Comparison of ENCODE assay signal across 18 cellular contexts in genomic region chr17:61537264-61537771, GRCh38.
"Had no signal": no experiment of that assay in that cellular context is flagged by ENCODE, and none has a peak within 500 bp of the region (broad histone marks: within the 10 kb centered on the region; RNA-seq: fewer than 3 reads in every experiment).

No MANE protein-coding gene starts in this region.

- DNase-seq: effector CD8-positive, alpha-beta T cell; endodermal cell; foreskin fibroblast; gastrocnemius medialis; head of caudate nucleus; left ventricle myocardium superior; lower lobe of right lung; naive thymus-derived CD8-positive, alpha-beta T cell; nephron progenitor cell; nucleus accumbens; stimulated activated CD4-positive, alpha-beta T cell treated with anti-CD3 and anti-CD28 coated beads, Interleukin-12 subunit alpha, Interleukin-12 subunit beta, amount 100 ng/mL, for 4 hours; stimulated activated CD4-positive, alpha-beta T cell treated with anti-CD3 and anti-CD28 coated beads, Interleukin-1b, Interleukin-23, amount 100 ng/mL, for 48 hours; stimulated activated CD4-positive, alpha-beta T cell treated with anti-CD3 and anti-CD28 coated beads, Interleukin-4, amount 100 ng/mL, for 1 hour; stimulated activated CD8-positive, alpha-beta memory T cell treated with anti-CD3 and anti-CD28 coated beads, Interleukin-4, amount 100 ng/mL, for 48 hours; stimulated activated naive CD4-positive, alpha-beta T cell; stimulated activated naive CD8-positive, alpha-beta T cell treated with anti-CD3 and anti-CD28 coated beads, Interleukin-15, amount 100 ng/mL, for 72 hours; thyroid gland; trophoblast cell had no signal
